33 cellular contexts compared by ENCODE assay signal in genomic region chr20:22495789-22496188, GRCh38.
"Had no signal": no experiment of that assay in that cellular context is flagged by ENCODE, and none has a peak within 500 bp of the region (broad histone marks: within the 10 kb centered on the region; RNA-seq: fewer than 3 reads in every experiment).

No MANE protein-coding gene starts in this region.

- H3K27me3 ChIP-seq: ascending aorta, body of pancreas, brain microvascular endothelial cell had no signal

- H3K9me3 ChIP-seq: adrenal gland, ascending aorta, body of pancreas, breast epithelium had no signal

- H3K36me3 ChIP-seq: adrenal gland, ascending aorta, brain microvascular endothelial cell, breast epithelium, cardiac muscle cell had no signal

- FAIRE-seq: astrocyte had no signal

- DNase-seq: activated effector memory CD4-positive, alpha-beta T cell treated with anti-CD3 and anti-CD28 coated beads, Interleukin-2, amount 50 U/mL, for 16 hours; activated effector memory CD4-positive, alpha-beta T cell treated with Interleukin-2 at 50 U/mL for 16 hours; activated gamma-delta T cell; activated gamma-delta T cell treated with Interleukin-2 at 50 U/mL for 16 hours; activated naive CD4-positive, alpha-beta T cell; activated naive CD4-positive, alpha-beta T cell treated with anti-CD3 and anti-CD28 coated beads for 36 hours; activated naive CD4-positive, alpha-beta T cell treated with anti-CD3 and anti-CD28 coated beads, Interleukin-2, amount 10 ng/mL, durations not matched to agents 7 days and 5 days; activated naive CD4-positive, alpha-beta T cell treated with anti-CD3 and anti-CD28 coated beads, Interleukin-2, amount 50 U/mL, for 16 hours; activated naive CD4-positive, alpha-beta T cell treated with Interleukin-2 at 50 U/mL for 16 hours; activated naive CD8-positive, alpha-beta T cell treated with anti-CD3 and anti-CD28 coated beads for 36 hours; activated naive CD8-positive, alpha-beta T cell treated with anti-CD3 and anti-CD28 coated beads, Interleukin-2, amount 10 ng/mL, durations not matched to agents 7 days and 5 days; activated naive CD8-positive, alpha-beta T cell treated with anti-CD3 and anti-CD28 coated beads, Interleukin-2, amount 50 U/mL, for 24 hours; activated T-cell treated with anti-CD3 and anti-CD28 coated beads, Interleukin-2, amount 50 U/mL, for 1 hour; activated T-cell treated with anti-CD3 and anti-CD28 coated beads, Interleukin-2, amount 50 U/mL, for 24 hours; activated T-cell treated with anti-CD3 and anti-CD28 coated beads, Interleukin-2, amount 50 U/mL, for 4 hours; activated T-cell treated with anti-CD3 and anti-CD28 coated beads, Interleukin-2, amount 50 U/mL, for 48 hours; activated T-cell treated with anti-CD3 and anti-CD28 coated beads, Interleukin-2, amount 50 U/mL, for 72 hours; adrenal gland; amniotic stem cell; amygdala; anterior cingulate cortex; aorta; body of pancreas; brain microvascular endothelial cell; caudate nucleus; central memory CD4-positive, alpha-beta T cell; cerebellar nuclear complex had no signal

- H3K27ac ChIP-seq: adrenal gland, ascending aorta, body of pancreas, brain microvascular endothelial cell, breast epithelium, cardiac muscle cell had no signal

- ATAC-seq: activated naive CD4-positive, alpha-beta T cell treated with anti-CD3 and anti-CD28 coated beads, Interleukin-2, amount 50 U/mL, for 72 hours; activated naive CD8-positive, alpha-beta T cell treated with anti-CD3 and anti-CD28 coated beads, Interleukin-2, amount 50 U/mL, for 24 hours; activated T-cell treated with anti-CD3 and anti-CD28 coated beads, Interleukin-2, amount 50 U/mL, for 4 hours; activated T-cell treated with anti-CD3 and anti-CD28 coated beads, Interleukin-2, amount 50 U/mL, for 72 hours; activated T-helper 17 cell treated with anti-CD3 and anti-CD28 coated beads, Interleukin-2, amount 50 U/mL, for 72 hours; body of pancreas had no signal

- H3K4me3 ChIP-seq: adrenal gland, ascending aorta, body of pancreas, breast epithelium, cardiac muscle cell had no signal

- H3K4me1 ChIP-seq: adrenal gland, ascending aorta, breast epithelium had no signal
